In genomic region chr4:38842998-38843397, GRCh38 we compare ENCODE assay signal across 26 cellular contexts. TPM values are rescaled to one million over a fixed set of nuclear protein-coding genes. Genes with fewer than 3 reads are reported as not detected.
A peak's percentile ranks its signal among the peaks of the same experiment; 100 is the strongest.
DNase-seq lines count a peak whose midpoint lies in the region; ATAC-seq and FAIRE-seq lines count a peak whose summit lies in the region.
"Had no signal": no experiment of that assay in that cellular context is flagged by ENCODE, and none has a peak within 500 bp of the region (broad histone marks: within the 10 kb centered on the region; RNA-seq: fewer than 3 reads in every experiment).

No MANE protein-coding gene starts in this region.

- POLR2A ChIA-PET in naive thymus-derived CD4-positive, alpha-beta T cell (lab: Charles Lee), result no interaction called here

- no peaks in the 10 kb centered on the region for H3K9me3 ChIP-seq in naive thymus-derived CD4-positive, alpha-beta T cell (ENCODE audit: control insufficient read depth in 2 of 3, low read length in 3 of 3)
- H3K9me3 ChIP-seq: Peyer's patch, sigmoid colon had no signal

- no peak overlapping the region for H3K4me3 Mint-ChIP-seq in memory B cell
- H3K4me3 Mint-ChIP-seq in naive thymus-derived CD4-positive, alpha-beta T cell, result no peak overlapping the region
- H3K4me3 Mint-ChIP-seq: IgD-negative memory B cell, neural crest cell had no signal

- no peaks in the 10 kb centered on the region for H3K27me3 ChIP-seq in naive thymus-derived CD4-positive, alpha-beta T cell (ENCODE audit: control insufficient read depth in 2 of 2, insufficient read depth in 2 of 2, low read length in 2 of 2)
- H3K27me3 ChIP-seq: Peyer's patch, sigmoid colon had no signal

- no peak overlapping the region for H3K27ac ChIP-seq in naive thymus-derived CD4-positive, alpha-beta T cell (ENCODE audit: low read depth, low read length)
- H3K27ac ChIP-seq: Peyer's patch, sigmoid colon, SK-N-MC had no signal

- CTCF ChIA-PET in naive thymus-derived CD4-positive, alpha-beta T cell (lab: Charles Lee), result no interaction called here

- H3K4me1 ChIP-seq in naive thymus-derived CD4-positive, alpha-beta T cell (ENCODE audit: control insufficient read depth in 2 of 2, insufficient read depth in 2 of 2, low read length in 2 of 2), result peaks cover 7 to 8% of the 10 kb centered on the region in 2 donors
- H3K4me1 ChIP-seq: Peyer's patch, sigmoid colon had no signal

- H3K4me1 Mint-ChIP-seq in memory B cell, result peaks cover 37% of the 10 kb centered on the region
- H3K4me1 Mint-ChIP-seq in naive thymus-derived CD4-positive, alpha-beta T cell, result peaks cover 7 to 14% (median 8%) of the 10 kb centered on the region in 7 donors

- H3K36me3 ChIP-seq in naive thymus-derived CD4-positive, alpha-beta T cell (ENCODE audit: control insufficient read depth in 2 of 3, insufficient read depth in 3 of 3, low read length in 3 of 3), result no peaks in the 10 kb centered on the region
- H3K36me3 ChIP-seq: Peyer's patch, sigmoid colon had no signal

- FAIRE-seq in GM19239 (lab: Jason Lieb, UNC), result no peak
- FAIRE-seq: G401.6, GM18507 had no signal

- no peak overlapping the region for H3K4me3 ChIP-seq in naive thymus-derived CD4-positive, alpha-beta T cell (ENCODE audit: low read length)
- H3K4me3 ChIP-seq: Peyer's patch, sigmoid colon, SK-N-MC had no signal

- ATAC-seq in memory B cell (ENCODE audit: low read depth), result no peak
- ATAC-seq in naive thymus-derived CD4-positive, alpha-beta T cell, result no peak

- peak; percentile 67 for DNase-seq in DMS153 (lab: John Stamatoyannopoulos, UW)
- DNase-seq in NCI-H1436 treated with DMSO at 0.1 percent for 48 hours (lab: John Stamatoyannopoulos, UW), result peak; percentile 65
- DNase-seq in NCI-H345 treated with DMSO at 0.1 percent for 48 hours (lab: John Stamatoyannopoulos, UW; ENCODE audit: unreplicated experiment), result peak; percentile 89
- DNase-seq in memory B cell (ENCODE audit: low spot score in 2 of 2), result no peak
- no peak for DNase-seq in kidney glomerular epithelial cell (lab: John Stamatoyannopoulos, UW)
- DNase-seq in GM19239 (ENCODE audit: insufficient read length, low spot score), result no peak
- DNase-seq in NOMO-1 treated with dmso at 0.1 percent for 144 hours (lab: John Stamatoyannopoulos, UW; ENCODE audit: unreplicated experiment), result no peak
- DNase-seq in naive thymus-derived CD4-positive, alpha-beta T cell, result no peak
- DNase-seq: ACHN; activated CD4-positive, alpha-beta T cell treated with anti-CD3 and anti-CD28 coated beads, Interleukin-2, amount 50 U/mL, for 48 hours; activated effector memory CD4-positive, alpha-beta T cell treated with anti-CD3 and anti-CD28 coated beads, Interleukin-2, amount 50 U/mL, for 16 hours; C1 segment of cervical spinal cord; effector CD4-positive, alpha-beta T cell; erythroblast; foreskin melanocyte; HCEC 1CT; islet precursor cell; Peyer's patch; sigmoid colon; stimulated activated CD8-positive, alpha-beta memory T cell treated with anti-CD3 and anti-CD28 coated beads, Interleukin-4, amount 100 ng/mL, for 48 hours; T-helper 9 cell had no signal

- peaks cover 6% of the 10 kb centered on the region for H3K9me3 Mint-ChIP-seq in memory B cell
- peaks cover 0 to 23% (median 2%) of the 10 kb centered on the region in 11 donors for H3K9me3 Mint-ChIP-seq in naive thymus-derived CD4-positive, alpha-beta T cell

- intact Hi-C loops in naive thymus-derived CD4-positive, alpha-beta T cell (cut with micrococcal nuclease), result no loop called here

- no peaks in the 10 kb centered on the region for H3K27me3 Mint-ChIP-seq in memory B cell
- no peaks in the 10 kb centered on the region for H3K27me3 Mint-ChIP-seq in naive thymus-derived CD4-positive, alpha-beta T cell
- H3K27me3 Mint-ChIP-seq: IgD-negative memory B cell had no signal

- H3K27ac Mint-ChIP-seq in memory B cell, result peak overlapping the region; percentile 75
- peak overlapping the region in 1 of 9 donors; percentile 22 for H3K27ac Mint-ChIP-seq in naive thymus-derived CD4-positive, alpha-beta T cell

- H3K36me3 Mint-ChIP-seq in memory B cell, result peaks cover 57% of the 10 kb centered on the region
- peaks cover 0 to 24% (median 5%) of the 10 kb centered on the region in 5 donors for H3K36me3 Mint-ChIP-seq in naive thymus-derived CD4-positive, alpha-beta T cell

RNA-seq across cellular contexts. Expression of gene TLR6, which starts 13.6 kb away (rescaled TPM):
- 1 to 10 TPM in 4 of 5 experiments, under 1 TPM in 1; 1.00 to 8.8 (median 1.9) TPM for total RNA-seq in naive thymus-derived CD4-positive, alpha-beta T cell
- polyA plus RNA-seq in naive thymus-derived CD4-positive, alpha-beta T cell, result not detected

RNA-seq across cellular contexts. Expression of gene FAM114A1, which starts 24.6 kb away (rescaled TPM):
- under 1 TPM in 3 of 5 experiments, not detected in 2; 0.56 to 0.83 (median 0.64) TPM for total RNA-seq in naive thymus-derived CD4-positive, alpha-beta T cell
- polyA plus RNA-seq in naive thymus-derived CD4-positive, alpha-beta T cell, result not detected

RNA-seq across cellular contexts. Expression of gene TLR1, which starts 38.4 kb away (rescaled TPM):
- total RNA-seq in naive thymus-derived CD4-positive, alpha-beta T cell, result 10 to 100 TPM; 11.8 to 41.9 (median 17.7) TPM
- 10 to 100 TPM; 22.1 to 23.0 TPM for polyA plus RNA-seq in naive thymus-derived CD4-positive, alpha-beta T cell
- total RNA-seq: neural crest cell had no signal

Comparison
In these comparisons a context has a peak if more than half of its experiments do, and no peak if none do; other contexts are left out.
1. DNase-seq: peak in DMS153 (single experiment), NCI-H1436 treated with DMSO at 0.1 percent for 48 hours (single experiment) and NCI-H345 treated with DMSO at 0.1 percent for 48 hours (single experiment); none in memory B cell (0 of 2), kidney glomerular epithelial cell (single experiment), GM19239 (single experiment), NOMO-1 treated with dmso at 0.1 percent for 144 hours (single experiment) and naive thymus-derived CD4-positive, alpha-beta T cell (0 of 9).